ENCODE assay signal across 22 cellular contexts in genomic region chr2:74089816-74090745, GRCh38.
"Had no signal": no experiment of that assay in that cellular context is flagged by ENCODE, and none has a peak within 500 bp of the region (broad histone marks: within the 10 kb centered on the region; RNA-seq: fewer than 3 reads in every experiment).

No MANE protein-coding gene starts in this region.

- H3K27me3 ChIP-seq: esophagus muscularis mucosa, gastroesophageal sphincter, heart right ventricle, neutrophil, spleen, upper lobe of left lung had no signal

- H3K9me3 ChIP-seq: esophagus muscularis mucosa, gastroesophageal sphincter, heart right ventricle, mucosa of descending colon, neutrophil, spleen, upper lobe of left lung had no signal

- H3K27ac ChIP-seq: coronary artery, esophagus muscularis mucosa, gastroesophageal sphincter, heart right ventricle, neutrophil, spleen, upper lobe of left lung had no signal

- H3K4me3 ChIP-seq: coronary artery, esophagus muscularis mucosa, gastroesophageal sphincter, heart right ventricle, mucosa of descending colon, spleen, upper lobe of left lung had no signal

- H3K4me3 Mint-ChIP-seq: activated B cell treated with CpG ODN at 0.5 μM for 24 hours; activated T-helper 17 cell treated with anti-CD3 and anti-CD28 coated beads, Interleukin-2, amount 50 U/mL, for 72 hours; central memory CD8-positive, alpha-beta T cell; memory B cell; naive B cell; stimulated activated naive CD8-positive, alpha-beta T cell treated with anti-CD3 and anti-CD28 coated beads, Interleukin-15, Interleukin-2, amounts not matched to agents 100 ng/mL and 50 ng/mL, for 24 hours had no signal

- H3K27me3 Mint-ChIP-seq: activated B cell treated with CpG ODN at 0.5 μM for 24 hours; activated T-helper 17 cell treated with anti-CD3 and anti-CD28 coated beads, Interleukin-2, amount 50 U/mL, for 72 hours; central memory CD8-positive, alpha-beta T cell; memory B cell; naive B cell; stimulated activated naive CD8-positive, alpha-beta T cell treated with anti-CD3 and anti-CD28 coated beads, Interleukin-15, Interleukin-2, amounts not matched to agents 100 ng/mL and 50 ng/mL, for 24 hours had no signal

- DNase-seq: activated B cell treated with CpG ODN at 0.5 μM for 24 hours; activated CD4-positive, alpha-beta T cell treated with anti-CD3 and anti-CD28 coated beads for 48 hours; activated naive CD4-positive, alpha-beta T cell; activated T-cell treated with anti-CD3 and anti-CD28 coated beads for 4 hours; aorta; effector CD8-positive, alpha-beta T cell; heart right ventricle; left ventricle myocardium superior; mucosa of descending colon; naive B cell; spleen; SW 1271; T-helper 2 cell; upper lobe of left lung had no signal

- H3K9me3 Mint-ChIP-seq: activated B cell treated with CpG ODN at 0.5 μM for 24 hours; activated T-helper 17 cell treated with anti-CD3 and anti-CD28 coated beads, Interleukin-2, amount 50 U/mL, for 72 hours; central memory CD8-positive, alpha-beta T cell; memory B cell; stimulated activated naive CD8-positive, alpha-beta T cell treated with anti-CD3 and anti-CD28 coated beads, Interleukin-15, Interleukin-2, amounts not matched to agents 100 ng/mL and 50 ng/mL, for 24 hours had no signal

- H3K4me1 ChIP-seq: esophagus muscularis mucosa, gastroesophageal sphincter, heart right ventricle, spleen, upper lobe of left lung had no signal

- H3K27ac Mint-ChIP-seq: activated B cell treated with CpG ODN at 0.5 μM for 24 hours; stimulated activated naive CD8-positive, alpha-beta T cell treated with anti-CD3 and anti-CD28 coated beads, Interleukin-15, Interleukin-2, amounts not matched to agents 100 ng/mL and 50 ng/mL, for 24 hours had no signal

- H3K4me1 Mint-ChIP-seq: activated B cell treated with CpG ODN at 0.5 μM for 24 hours; central memory CD8-positive, alpha-beta T cell had no signal
